Comparison of ENCODE assay signal across 19 cellular contexts in genomic region chr13:72774019-72774418, GRCh38. TPM values are rescaled to one million over a fixed set of nuclear protein-coding genes. Genes with fewer than 3 reads are reported as not detected.
DNase-seq lines count a peak whose midpoint lies in the region; ATAC-seq, FAIRE-seq and TF ChIP-seq lines count a peak whose summit lies in the region.
"Had no signal": no experiment of that assay in that cellular context is flagged by ENCODE, and none has a peak within 500 bp of the region (broad histone marks: within the 10 kb centered on the region; RNA-seq: fewer than 3 reads in every experiment).

No MANE protein-coding gene starts in this region.

- no peak overlapping the region for H3K4me3 ChIP-seq in AG09309 (ENCODE audit: control insufficient read depth, low read depth, low read length)

- FAIRE-seq in colon (lab: Jason Lieb, UNC): peak; percentile 69
- FAIRE-seq: GM19239 had no signal

- peak; percentile 67 for ATAC-seq in foreskin keratinocyte
- ATAC-seq in HG03521 (IDR thresholded peaks at IDR 0.05; ENCODE audit: unreplicated experiment): no peak
- no peak for ATAC-seq in HG03342 (IDR thresholded peaks at IDR 0.05; ENCODE audit: unreplicated experiment)

- no peaks in the 10 kb centered on the region for H3K27me3 ChIP-seq in foreskin keratinocyte

- H3K4me1 ChIP-seq in foreskin keratinocyte: peaks cover 4% of the 10 kb centered on the region

- H3K27ac ChIP-seq in foreskin keratinocyte: no peak overlapping the region

- DNase-seq in AG09309 (ENCODE audit: low read depth): peak; percentile 7
- DNase-seq in LHCN-M2 (ENCODE audit: low read depth): peak; percentile 22
- DNase-seq in foreskin keratinocyte: peak; percentile 45 to 73
- DNase-seq in MV-4-11 (lab: John Stamatoyannopoulos, UW): no peak
- DNase-seq in GM10266 (ENCODE audit: extremely low spot score): no peak
- DNase-seq: 8988T, C1 segment of cervical spinal cord, GOT3, KBM-7, NCI-H1105, NCI-H187, NCI-H446 treated with DMSO at 0.1 percent for 48 hours, NCI-H774, Right ventricle myocardium superior, SK-N-SH had no signal

- TF ChIP-seq CTCF in AG09309 (IDR thresholded peaks at IDR 0.05; ENCODE audit: control insufficient read depth, insufficient read depth, low read depth, low read length, missing control alignments) (no peak), foreskin keratinocyte (conservative IDR thresholded peaks at IDR 0.05) (no peak), GM10266 (IDR thresholded peaks at IDR 0.05; ENCODE audit: control insufficient read depth, insufficient read depth, low read depth, missing control alignments) (no peak)

RNA-seq across cellular contexts. Expression of gene DIS3, which starts 7.7 kb away (rescaled TPM):
- total RNA-seq in LHCN-M2 (2014; rRNA removed) (39.7 and 42.4 TPM in 2 replicates), foreskin keratinocyte (22.5 and 37.7 TPM in 2 replicates)
- 8.7 TPM for polyA plus RNA-seq in LHCN-M2 (2012)
- polyA plus RNA-seq in foreskin keratinocyte: 5.3 and 7.7 TPM in 2 replicates

RNA-seq across cellular contexts. Expression of gene PIBF1, which starts 7.9 kb away (rescaled TPM):
- 14.4 and 15.6 TPM in 2 replicates for total RNA-seq in LHCN-M2 (2014; rRNA removed)
- polyA plus RNA-seq in LHCN-M2 (2012): 2.8 TPM
- total RNA-seq in foreskin keratinocyte: 12.8 and 13.4 TPM in 2 replicates
- polyA plus RNA-seq in foreskin keratinocyte: 9.3 and 10.7 TPM in 2 replicates

RNA-seq across cellular contexts. Expression of gene BORA, which starts 46.3 kb away (rescaled TPM):
- total RNA-seq in LHCN-M2 (2014; rRNA removed) (22.2 and 22.7 TPM in 2 replicates), foreskin keratinocyte (12.8 and 14.2 TPM in 2 replicates)
- 3.5 TPM for polyA plus RNA-seq in LHCN-M2 (2012)
- polyA plus RNA-seq in foreskin keratinocyte: 5.6 and 7.5 TPM in 2 replicates

RNA-seq across cellular contexts. Expression of gene MZT1, which starts 46.6 kb away (rescaled TPM):
- total RNA-seq in LHCN-M2 (2014; rRNA removed) (52.9 and 55.6 TPM in 2 replicates), foreskin keratinocyte (22.9 and 27.1 TPM in 2 replicates)
- polyA plus RNA-seq in LHCN-M2 (2012): 11.9 TPM
- polyA plus RNA-seq in foreskin keratinocyte: 16.4 and 19.9 TPM in 2 replicates

Comparison
In these comparisons a context has a peak if more than half of its experiments do, and no peak if none do; other contexts are left out.
1. DNase-seq: peak in AG09309 (single experiment), LHCN-M2 (single experiment) and foreskin keratinocyte (2 of 2); none in MV-4-11 (single experiment) and GM10266 (single experiment).